In genomic region chr15:32849769-32850668, GRCh38 we compare ENCODE assay signal across 15 cellular contexts.
DNase-seq lines count a peak whose midpoint lies in the region; ATAC-seq, FAIRE-seq and TF ChIP-seq lines count a peak whose summit lies in the region.
"Had no signal": no experiment of that assay in that cellular context is flagged by ENCODE, and none has a peak within 500 bp of the region (broad histone marks: within the 10 kb centered on the region; RNA-seq: fewer than 3 reads in every experiment).

No MANE protein-coding gene starts in this region.

- peak overlapping the region in 1 of 8 donors; percentile 28 for H3K27ac Mint-ChIP-seq in CD8-positive, alpha-beta memory T cell
- H3K27ac Mint-ChIP-seq: activated CD4-positive, alpha-beta memory T cell treated with anti-CD3 and anti-CD28 coated beads for 36 hours had no signal

- H3K4me1 ChIP-seq in A549 = peaks cover 56% of the 10 kb centered on the region
- no peaks in the 10 kb centered on the region for H3K4me1 ChIP-seq in CD8-positive, alpha-beta memory T cell (ENCODE audit: insufficient read depth, low read length)
- no peaks in the 10 kb centered on the region for H3K4me1 ChIP-seq in tibial artery

- peak overlapping the region; percentile 57 for H3K4me2 ChIP-seq in A549

- no peaks in the 10 kb centered on the region for H3K27me3 ChIP-seq in CD8-positive, alpha-beta memory T cell (ENCODE audit: insufficient read depth, low read length, poor library complexity, severe bottlenecking)
- no peaks in the 10 kb centered on the region for H3K27me3 ChIP-seq in tibial artery

- no peaks in the 10 kb centered on the region for H3K4me1 Mint-ChIP-seq in CD8-positive, alpha-beta memory T cell

- H3K9me3 Mint-ChIP-seq in CD8-positive, alpha-beta memory T cell = peaks cover 0 to 3% (median 2%) of the 10 kb centered on the region in 5 donors

- peak; percentile 78 to 83 for ATAC-seq in A549
- ATAC-seq in SK-N-SH treated with all-trans-retinoic acid at 6 μM for 48 hours = peak; percentile 57

- H3K27ac ChIP-seq in A549 = peak overlapping the region; percentile 79 to 86
- H3K27ac ChIP-seq in CD8-positive, alpha-beta memory T cell (ENCODE audit: low read depth, low read length) = no peak overlapping the region
- no peak overlapping the region for H3K27ac ChIP-seq in tibial artery

- no peak overlapping the region for H3K4me3 Mint-ChIP-seq in CD8-positive, alpha-beta memory T cell
- H3K4me3 Mint-ChIP-seq: activated CD4-positive, alpha-beta memory T cell treated with anti-CD3 and anti-CD28 coated beads for 36 hours had no signal

- DNase-seq in A549 (ENCODE audit: low read depth in 1 of 2, low spot score in 1 of 2) = peak; percentile 59 to 87
- peak; percentile 96 for DNase-seq in HS-5 (ENCODE audit: low read depth)
- peak; percentile 35 for DNase-seq in fibroblast of the conjunctiva (ENCODE audit: low read depth)
- no peak for DNase-seq in occipital lobe (lab: John Stamatoyannopoulos, UW)
- DNase-seq in NCI-H748 (lab: John Stamatoyannopoulos, UW; ENCODE audit: unreplicated experiment) = no peak
- no peak for DNase-seq in CD8-positive, alpha-beta memory T cell
- no peak for DNase-seq in tibial artery
- DNase-seq: ACHN; activated CD4-positive, alpha-beta memory T cell treated with anti-CD3 and anti-CD28 coated beads for 36 hours; amygdala; erythroblast; NCI-H187; retina; SHP77 had no signal

- intact Hi-C loops in tibial artery (cut with DNase I; ENCODE audit: low total_unique reads) = loop anchor here (10.0 kb wide), 2 partner anchors 95 to 185 kb away; no protein-coding TSS in a partner anchor

- 0 out of 3 replicates have a peak, but pooled peaks cover 2% of the 10 kb centered on the region for H3K9me3 ChIP-seq in A549
- H3K9me3 ChIP-seq in CD8-positive, alpha-beta memory T cell (ENCODE audit: low read length) = no peaks in the 10 kb centered on the region
- no peaks in the 10 kb centered on the region for H3K9me3 ChIP-seq in tibial artery

- peak; percentile 99 for FAIRE-seq in A549 (lab: Jason Lieb, UNC)

- TF ChIP-seq CTCF in A549 (IDR thresholded peaks at IDR 0.05) (no peak), tibial artery (IDR thresholded peaks at IDR 0.05) (no peak)

- TF ChIP-seq RAD21 in A549 (conservative IDR thresholded peaks at IDR 0.05 in 1 of 2, IDR thresholded peaks at IDR 0.05 in 1 of 2) = peak; percentile 14 to 71; a peak in 3 of 5 replicates

- POLR2A ChIA-PET in A549 (lab: Yijun Ruan, JAX) = interaction anchor here (0.6 to 2.9 kb wide), 5 partner anchors 11 to 21 kb away, joined by 3 to 8 read pairs (median 3); no protein-coding TSS in a partner anchor
- POLR2A ChIA-PET in CD8-positive, alpha-beta memory T cell (lab: Charles Lee) = no interaction called here

- H3K36me3 ChIP-seq in CD8-positive, alpha-beta memory T cell (ENCODE audit: insufficient read depth, low read length) = no peaks in the 10 kb centered on the region
- no peaks in the 10 kb centered on the region for H3K36me3 ChIP-seq in tibial artery

- TF ChIP-seq POLR2A in A549 (IDR thresholded peaks at IDR 0.05; ENCODE audit: low read length) = no peak

- peak; percentile 96 to 97 for TF ChIP-seq EP300 in A549 (IDR thresholded peaks at IDR 0.05)

- H3K36me3 Mint-ChIP-seq in CD8-positive, alpha-beta memory T cell = no peaks in the 10 kb centered on the region
- H3K36me3 Mint-ChIP-seq: activated CD4-positive, alpha-beta memory T cell treated with anti-CD3 and anti-CD28 coated beads for 36 hours had no signal

- H3K4me3 ChIP-seq in A549 = no peak overlapping the region
- no peak overlapping the region for H3K4me3 ChIP-seq in CD8-positive, alpha-beta memory T cell (ENCODE audit: low read length)
- H3K4me3 ChIP-seq in tibial artery = no peak overlapping the region

- CTCF ChIA-PET in A549 (lab: Yijun Ruan, JAX) = interaction anchor here (0.8 to 5.1 kb wide), 16 partner anchors 9 to 282 kb away, joined by 3 to 41 read pairs (median 6); no protein-coding TSS in a partner anchor
- CTCF ChIA-PET in CD8-positive, alpha-beta memory T cell (lab: Charles Lee) = no interaction called here

- no peaks in the 10 kb centered on the region for H3K27me3 Mint-ChIP-seq in CD8-positive, alpha-beta memory T cell

- 56% methylated on average over 11 of the region's 11 CpGs for WGBS in A549 (ENCODE audit: missing lambda C conversion rate)

TF ChIP-seq in A549, 52 proteins besides CTCF, POLR2A, EP300 and RAD21 (continues in another document):
- TF ChIP-seq ATOH8 (CRISPR knock-in tag; IDR thresholded peaks at IDR 0.05; ENCODE audit: low read depth) (peak; percentile 49), HOXB5 (CRISPR knock-in tag; IDR thresholded peaks at IDR 0.05) (peak; percentile 52; the same call in 1 of the 2 replicates), MAFK (IDR thresholded peaks at IDR 0.05; ENCODE audit: partially characterized antibody) (peak; percentile 99), FOXS1 (CRISPR knock-in tag; IDR thresholded peaks at IDR 0.05) (peak; percentile 59; the same call in 1 of the 2 replicates), RARB (CRISPR knock-in tag; IDR thresholded peaks at IDR 0.05) (peak; percentile 75; the same call in 1 of the 2 replicates), CHD4 (IDR thresholded peaks at IDR 0.05; ENCODE audit: borderline replicate concordance) (no peak), RFX5 (IDR thresholded peaks at IDR 0.05) (0 out of 2 replicates have a peak, but pooled peaks have one; percentile 41), MYC (IDR thresholded peaks at IDR 0.05; ENCODE audit: borderline replicate concordance, low read length) (no peak; the same call in 1 of the 2 replicates), FOSB (CRISPR knock-in tag; IDR thresholded peaks at IDR 0.05) (no peak), JUN (IDR thresholded peaks at IDR 0.05) (peak; percentile 95 to 99), CEBPB (IDR thresholded peaks at IDR 0.05) (peak; percentile 99 to 100), NFE2L2 (conservative IDR thresholded peaks at IDR 0.05; ENCODE audit: low read length) (peak; percentile 90), BCL3 (IDR thresholded peaks at IDR 0.05) (peak; percentile 98), JUNB (IDR thresholded peaks at IDR 0.05) (peak; percentile 99)

TF ChIP-seq in SK-N-SH treated with all-trans-retinoic acid at 6 μM for 48 hours, 23 proteins besides CTCF, POLR2A, EP300 and RAD21 (continues in another document):
- TF ChIP-seq PATZ1 (CRISPR knock-in tag; IDR thresholded peaks at IDR 0.05; ENCODE audit: borderline replicate concordance) (peak; percentile 20; the same call in 1 of the 2 replicates), ISL1 (CRISPR knock-in tag; IDR thresholded peaks at IDR 0.05) (peak; percentile 79), CSRNP3 (CRISPR knock-in tag; IDR thresholded peaks at IDR 0.05) (no peak), GLIS3 (CRISPR knock-in tag; IDR thresholded peaks at IDR 0.05) (no peak), ZFP30 (CRISPR knock-in tag; IDR thresholded peaks at IDR 0.05) (no peak), TOX (CRISPR knock-in tag; IDR thresholded peaks at IDR 0.05; ENCODE audit: borderline replicate concordance) (peak; percentile 48; the same call in 1 of the 2 replicates), ZNF70 (CRISPR knock-in tag; IDR thresholded peaks at IDR 0.05) (no peak), POU6F1 (CRISPR knock-in tag; IDR thresholded peaks at IDR 0.05; ENCODE audit: borderline replicate concordance, low read depth) (no peak), CSDC2 (CRISPR knock-in tag; IDR thresholded peaks at IDR 0.05) (0 out of 2 replicates have a peak, but pooled peaks have one; percentile 17)

Comparison
In these comparisons a context has a peak if more than half of its experiments do, and no peak if none do; other contexts are left out.
1. DNase-seq: peak in A549 (2 of 2), HS-5 (single experiment) and fibroblast of the conjunctiva (single experiment); none in occipital lobe (single experiment), NCI-H748 (single experiment), CD8-positive, alpha-beta memory T cell (0 of 5) and tibial artery (0 of 2).
2. H3K27ac ChIP-seq: peak in A549 (2 of 2); none in CD8-positive, alpha-beta memory T cell (single experiment) and tibial artery (0 of 2).
3. Of the 1 proteins assayed by ChIP-seq in both A549 and SK-N-SH treated with all-trans-retinoic acid at 6 μM for 48 hours: peak only in A549: RARB; only in SK-N-SH treated with all-trans-retinoic acid at 6 μM for 48 hours: none; in both: none; in neither: 0.